In the genomic region with DNA sequence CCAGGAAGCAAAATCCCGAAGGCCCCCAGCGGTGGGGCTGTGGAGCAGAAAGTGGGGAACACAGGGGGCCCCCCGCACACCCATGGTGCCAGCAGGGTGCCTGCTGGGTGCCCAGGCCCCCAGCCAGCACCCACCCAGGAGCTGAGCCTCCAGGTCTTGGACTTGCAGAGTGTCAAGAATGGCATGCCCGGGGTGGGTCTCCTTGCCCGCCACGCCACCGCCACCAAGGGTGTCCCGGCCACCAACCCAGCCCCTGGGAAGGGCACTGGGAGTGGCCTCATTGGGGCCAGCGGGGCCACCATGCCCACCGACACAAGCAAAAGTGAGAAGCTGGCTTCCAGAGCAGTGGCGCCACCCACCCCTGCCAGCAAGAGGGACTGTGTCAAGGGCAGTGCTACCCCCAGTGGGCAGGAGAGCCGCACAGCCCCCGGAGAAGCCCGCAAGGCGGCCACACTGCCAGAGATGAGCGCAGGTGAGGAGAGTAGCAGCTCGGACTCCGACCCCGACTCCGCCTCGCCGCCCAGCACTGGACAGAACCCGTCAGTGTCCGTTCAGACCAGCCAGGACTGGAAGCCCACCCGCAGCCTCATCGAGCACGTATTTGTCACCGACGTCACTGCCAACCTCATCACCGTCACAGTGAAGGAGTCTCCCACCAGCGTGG, we compare ENCODE assay signal across 34 cellular contexts. TPM values are rescaled to one million over a fixed set of nuclear protein-coding genes. Genes with fewer than 3 reads are reported as not detected.
"Had no signal": no experiment of that assay in that cellular context is flagged by ENCODE, and none has a peak within 500 bp of the region (broad histone marks: within the 10 kb centered on the region; RNA-seq: fewer than 3 reads in every experiment).

No MANE protein-coding gene starts in this region.

- H3K36me3 ChIP-seq: neural progenitor cell, ovary, transverse colon, upper lobe of right lung, uterus had no signal

- DNase-seq: cortex of kidney; dorsolateral prefrontal cortex; effector memory CD4-positive, alpha-beta T cell; foreskin keratinocyte; heart right ventricle; hippocampal formation; immature natural killer cell; islet precursor cell; mesenchymal stem cell; midbrain; naive thymus-derived CD4-positive, alpha-beta T cell; nucleus accumbens; psoas muscle; spleen; stimulated activated CD4-positive, alpha-beta T cell treated with anti-CD3 and anti-CD28 coated beads, Interleukin-4, amount 100 ng/mL, for 4 hours; stimulated activated naive B cell treated with anti-CD40 and anti-IgM and Interleukin-4, amounts not matched to agents 10 μg/mL and 1 μg/mL and 100 μg/mL, for 72 hours; stimulated activated naive CD8-positive, alpha-beta T cell treated with anti-CD3 and anti-CD28 coated beads, Interleukin-15, amount 100 ng/mL, for 72 hours; transverse colon; uterus had no signal

- H3K4me1 ChIP-seq: foreskin keratinocyte, uterus had no signal

- H3K27ac ChIP-seq: dorsolateral prefrontal cortex, esophagus muscularis mucosa, foreskin keratinocyte, gastroesophageal sphincter, heart right ventricle, neural progenitor cell, ovary, psoas muscle, skin epidermis, spleen, suprapubic skin, transverse colon, upper lobe of right lung, uterus had no signal

- H2AFZ ChIP-seq: neural progenitor cell had no signal

- H3K9me3 ChIP-seq: esophagus muscularis mucosa, gastroesophageal sphincter, heart right ventricle, ovary, psoas muscle, spleen, suprapubic skin, transverse colon, upper lobe of right lung, uterus had no signal

- H3K9ac ChIP-seq: neural progenitor cell had no signal

- H3K27me3 ChIP-seq: ovary had no signal

- H3K27ac Mint-ChIP-seq: immature natural killer cell; nephron; stimulated activated naive B cell treated with anti-CD40 and anti-IgM and Interleukin-4, amounts not matched to agents 10 μg/mL and 1 μg/mL and 100 μg/mL, for 72 hours had no signal

- H3K4me3 Mint-ChIP-seq: immature natural killer cell; nephron; neural progenitor cell; stimulated activated naive B cell treated with anti-CD40 and anti-IgM and Interleukin-4, amounts not matched to agents 10 μg/mL and 1 μg/mL and 100 μg/mL, for 72 hours; stimulated activated naive CD8-positive, alpha-beta T cell treated with anti-CD3 and anti-CD28 coated beads, Interleukin-15, amount 100 ng/mL, for 72 hours had no signal

- H3K4me2 ChIP-seq: neural progenitor cell had no signal

- H3K4me3 ChIP-seq: dorsolateral prefrontal cortex, esophagus muscularis mucosa, gastroesophageal sphincter, heart right ventricle, neural progenitor cell, ovary, psoas muscle, skin epidermis, spleen, suprapubic skin, transverse colon, upper lobe of right lung, uterus had no signal

- H3K36me3 Mint-ChIP-seq: immature natural killer cell; naive thymus-derived CD4-positive, alpha-beta T cell; stimulated activated naive B cell treated with anti-CD40 and anti-IgM and Interleukin-4, amounts not matched to agents 10 μg/mL and 1 μg/mL and 100 μg/mL, for 72 hours had no signal

- FAIRE-seq: endothelial cell of umbilical vein had no signal

- H3K9me3 Mint-ChIP-seq: naive thymus-derived CD4-positive, alpha-beta T cell; nephron; neural progenitor cell; stimulated activated naive B cell treated with anti-CD40 and anti-IgM and Interleukin-4, amounts not matched to agents 10 μg/mL and 1 μg/mL and 100 μg/mL, for 72 hours; stimulated activated naive CD8-positive, alpha-beta T cell treated with anti-CD3 and anti-CD28 coated beads, Interleukin-15, amount 100 ng/mL, for 72 hours had no signal

- ATAC-seq: foreskin keratinocyte; gastroesophageal sphincter; heart right ventricle; left lobe of liver; naive thymus-derived CD4-positive, alpha-beta T cell; psoas muscle; right cardiac atrium; stimulated activated naive B cell treated with anti-CD40 and anti-IgM and Interleukin-4, amounts not matched to agents 10 μg/mL and 1 μg/mL and 100 μg/mL, for 72 hours; stimulated activated naive CD8-positive, alpha-beta T cell treated with anti-CD3 and anti-CD28 coated beads, Interleukin-15, amount 100 ng/mL, for 72 hours; upper lobe of right lung had no signal

RNA-seq across cellular contexts. Expression of a gene that starts 53.7 kb away (rescaled TPM):
- total RNA-seq: endothelial cell of umbilical vein; epithelial cell of proximal tubule; esophagus muscularis mucosa; fibroblast of lung; foreskin keratinocyte; heart right ventricle; lung microvascular endothelial cell; naive thymus-derived CD4-positive, alpha-beta T cell; ovary; psoas muscle; renal cortical epithelial cell; right cardiac atrium; suprapubic skin; upper lobe of right lung; uterus had no signal
- polyA plus RNA-seq: endothelial cell of umbilical vein, fibroblast of lung, foreskin keratinocyte, heart right ventricle, ovary, right cardiac atrium had no signal
